In the genomic region with DNA sequence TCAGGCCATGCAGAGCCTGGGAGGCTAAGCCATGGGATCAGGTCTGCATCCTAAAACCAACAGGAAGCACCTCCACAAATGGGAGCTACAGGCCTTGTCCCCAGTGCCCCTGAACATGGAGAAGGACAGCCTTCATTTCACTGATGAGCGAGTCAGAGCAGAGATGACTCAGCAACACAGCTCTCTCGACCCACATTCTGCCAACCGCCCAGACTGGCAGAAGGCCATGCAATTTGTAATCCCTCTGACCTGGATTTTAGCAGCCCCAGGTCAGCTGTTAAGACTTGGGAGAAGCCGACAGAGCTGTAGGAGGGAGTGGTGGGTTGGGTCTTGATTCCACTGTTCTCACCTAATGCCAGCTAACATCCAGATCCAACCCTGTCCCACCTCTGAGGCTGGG, we compare ENCODE assay signal across 8 cellular contexts. TPM values are rescaled to one million over a fixed set of nuclear protein-coding genes. Genes with fewer than 3 reads are reported as not detected.
DNase-seq lines count a peak whose midpoint lies in the region; ATAC-seq, FAIRE-seq and TF ChIP-seq lines count a peak whose summit lies in the region.

No MANE protein-coding gene starts in this region.

- peaks cover 60% of the 10 kb centered on the region for H3K4me1 Mint-ChIP-seq in brain
- H3K4me1 Mint-ChIP-seq in immature natural killer cell: peaks cover 78 to 95% of the 10 kb centered on the region in 2 donors

- H3K4me1 ChIP-seq in tibial artery: peaks cover 0 to 12% (median 10%) of the 10 kb centered on the region in 4 donors

- no peak for ATAC-seq in HG02885 (IDR thresholded peaks at IDR 0.05; ENCODE audit: poor library complexity, unreplicated experiment)

- H3K27ac Mint-ChIP-seq in brain (peak overlapping the region in 3 of 5 experiments; percentile 0 to 55 (median 53)), immature natural killer cell (peak overlapping the region in 1 of 6 donors; percentile 29)

- no peaks in the 10 kb centered on the region for H3K9me3 ChIP-seq in tibial artery

- H3K27me3 ChIP-seq in tibial artery: no peaks in the 10 kb centered on the region

- H3K27me3 Mint-ChIP-seq in brain (no peaks in the 10 kb centered on the region), immature natural killer cell (ENCODE audit: low read depth in 3 of 3) (no peaks in the 10 kb centered on the region)

- H3K9me3 Mint-ChIP-seq in brain (peaks cover 0 to 12% (median 6%) of the 10 kb centered on the region in 5 experiments), immature natural killer cell (no peaks in the 10 kb centered on the region)

- peak; percentile 95 for FAIRE-seq in H54 (lab: Jason Lieb, UNC)

- H3K4me3 ChIP-seq in tibial artery: no peak overlapping the region

- DNase-seq in DMS53 treated with DMSO at 0.1 percent for 48 hours (lab: John Stamatoyannopoulos, UW; ENCODE audit: unreplicated experiment): peak; percentile 47
- DNase-seq in H54 (ENCODE audit: insufficient read length, low spot score): peak; percentile 98
- DNase-seq in NCI-H460 (ENCODE audit: extremely low read depth, low read depth): peak; percentile 47
- DNase-seq in kidney tubule cell (ENCODE audit: low spot score): peak; percentile 94
- DNase-seq in tibial artery: peak; percentile 65 to 90
- no peak for DNase-seq in immature natural killer cell

- H3K36me3 Mint-ChIP-seq in brain (peaks cover 24% of the 10 kb centered on the region), immature natural killer cell (peaks cover 4 to 7% (median 7%) of the 10 kb centered on the region in 3 donors)

- no peak for TF ChIP-seq CTCF in brain (conservative IDR thresholded peaks at IDR 0.05)
- no peak for TF ChIP-seq CTCF in tibial artery (IDR thresholded peaks at IDR 0.05)

- TF ChIP-seq POLR2A in H54 (IDR thresholded peaks at IDR 0.05; ENCODE audit: low read depth, low read length): no peak

- no peaks in the 10 kb centered on the region for H3K36me3 ChIP-seq in tibial artery

- H3K4me3 Mint-ChIP-seq in brain: no peak overlapping the region
- peak overlapping the region in 1 of 5 donors; percentile 7 for H3K4me3 Mint-ChIP-seq in immature natural killer cell

- no peak overlapping the region for H3K27ac ChIP-seq in tibial artery

- intact Hi-C loops in tibial artery (cut with DNase I; ENCODE audit: low total_unique reads): no loop called here

RNA-seq across cellular contexts. Expression of gene VOPP1, which starts 25.5 kb away (rescaled TPM):
- total RNA-seq in NCI-H460 (2014; rRNA removed; shearing (Covaris generic)): 10.4 and 13.3 TPM in 2 replicates
- 10.7 and 12.2 TPM in 2 replicates for polyA plus RNA-seq in NCI-H460 (2014; cell fraction: nucleus; rRNA removed)
- polyA plus RNA-seq in brain (ENCODE audit: insufficient read depth, low read depth, low replicate concordance) (101 TPM), immature natural killer cell (100 to 1,000 TPM in 1 of 3 donors, 10 to 100 TPM in 2; 54.0 to 119 (median 57.9) TPM)

Comparison
In these comparisons a context has a peak if more than half of its experiments do, and no peak if none do; other contexts are left out.
1. DNase-seq: peak in DMS53 treated with DMSO at 0.1 percent for 48 hours (single experiment), H54 (single experiment), NCI-H460 (single experiment), kidney tubule cell (single experiment) and tibial artery (2 of 2); none in immature natural killer cell (0 of 3).